In genomic region chr10:75253281-75254220, GRCh38 we compare ENCODE assay signal across 18 cellular contexts.
"Had no signal": no experiment of that assay in that cellular context is flagged by ENCODE, and none has a peak within 500 bp of the region (broad histone marks: within the 10 kb centered on the region; RNA-seq: fewer than 3 reads in every experiment).

No MANE protein-coding gene starts in this region.

- DNase-seq: activated B cell treated with CpG ODN at 0.5 μM for 24 hours; activated CD4-positive, alpha-beta T cell treated with anti-CD3 and anti-CD28 coated beads for 48 hours; activated CD8-positive, alpha-beta T cell treated with anti-CD3 and anti-CD28 coated beads for 36 hours; activated gamma-delta T cell treated with Interleukin-2 at 50 U/mL for 16 hours; activated T-cell treated with anti-CD3 and anti-CD28 coated beads, Interleukin-2, amount 50 U/mL, for 4 hours; effector memory CD8-positive, alpha-beta T cell; erythroblast; kidney; left lung; naive thymus-derived CD8-positive, alpha-beta T cell; T-helper 2 cell had no signal

- H3K4me3 Mint-ChIP-seq: activated B cell treated with CpG ODN at 0.5 μM for 24 hours; activated CD8-positive, alpha-beta T cell treated with anti-CD3 and anti-CD28 coated beads for 36 hours; activated naive CD8-positive, alpha-beta T cell; activated T-cell treated with anti-CD3 and anti-CD28 coated beads, Interleukin-2, amount 50 U/mL, for 4 hours; brain; dendritic cell treated with granulocyte-macrophage colony-stimulating factor and Interleukin-4, amounts not matched to agents 40 ng/mL and 50 ng/mL, for 4 days; effector memory CD8-positive, alpha-beta T cell; naive thymus-derived CD8-positive, alpha-beta T cell; stimulated activated effector memory CD8-positive, alpha-beta T cell treated with anti-CD3 and anti-CD28 coated beads, Interleukin-12 subunit alpha, Interleukin-12 subunit beta, amount 100 ng/mL, for 72 hours had no signal

- ATAC-seq: activated CD8-positive, alpha-beta T cell treated with anti-CD3 and anti-CD28 coated beads for 36 hours; activated T-cell treated with anti-CD3 and anti-CD28 coated beads, Interleukin-2, amount 50 U/mL, for 4 hours; effector memory CD8-positive, alpha-beta T cell; left lung; naive thymus-derived CD8-positive, alpha-beta T cell; stimulated activated effector memory CD8-positive, alpha-beta T cell treated with anti-CD3 and anti-CD28 coated beads, Interleukin-12 subunit alpha, Interleukin-12 subunit beta, amount 100 ng/mL, for 72 hours had no signal

- H3K27ac Mint-ChIP-seq: activated B cell treated with CpG ODN at 0.5 μM for 24 hours; activated CD8-positive, alpha-beta T cell treated with anti-CD3 and anti-CD28 coated beads for 36 hours; activated naive CD8-positive, alpha-beta T cell; brain; dendritic cell treated with granulocyte-macrophage colony-stimulating factor and Interleukin-4, amounts not matched to agents 40 ng/mL and 50 ng/mL, for 4 days; effector memory CD8-positive, alpha-beta T cell; naive thymus-derived CD8-positive, alpha-beta T cell; stimulated activated effector memory CD8-positive, alpha-beta T cell treated with anti-CD3 and anti-CD28 coated beads, Interleukin-12 subunit alpha, Interleukin-12 subunit beta, amount 100 ng/mL, for 72 hours had no signal

- H3K4me1 ChIP-seq: left lung, parathyroid adenoma had no signal

- H3K36me3 ChIP-seq: left lung, thoracic aorta had no signal

- H3K27ac ChIP-seq: hepatocyte, left lung, parathyroid adenoma, thoracic aorta had no signal

- H3K4me1 Mint-ChIP-seq: activated B cell treated with CpG ODN at 0.5 μM for 24 hours; brain; naive thymus-derived CD8-positive, alpha-beta T cell; stimulated activated effector memory CD8-positive, alpha-beta T cell treated with anti-CD3 and anti-CD28 coated beads, Interleukin-12 subunit alpha, Interleukin-12 subunit beta, amount 100 ng/mL, for 72 hours had no signal

- H3K4me3 ChIP-seq: hepatocyte, left lung, thoracic aorta had no signal

- H3K27me3 Mint-ChIP-seq: activated CD8-positive, alpha-beta T cell treated with anti-CD3 and anti-CD28 coated beads for 36 hours; dendritic cell treated with granulocyte-macrophage colony-stimulating factor and Interleukin-4, amounts not matched to agents 40 ng/mL and 50 ng/mL, for 4 days had no signal

- H3K9ac ChIP-seq: parathyroid adenoma had no signal

- H3K27me3 ChIP-seq: hepatocyte, left lung had no signal

- H3K36me3 Mint-ChIP-seq: brain; stimulated activated effector memory CD8-positive, alpha-beta T cell treated with anti-CD3 and anti-CD28 coated beads, Interleukin-12 subunit alpha, Interleukin-12 subunit beta, amount 100 ng/mL, for 72 hours had no signal
